ENCODE assay signal across 11 cellular contexts in the genomic region with DNA sequence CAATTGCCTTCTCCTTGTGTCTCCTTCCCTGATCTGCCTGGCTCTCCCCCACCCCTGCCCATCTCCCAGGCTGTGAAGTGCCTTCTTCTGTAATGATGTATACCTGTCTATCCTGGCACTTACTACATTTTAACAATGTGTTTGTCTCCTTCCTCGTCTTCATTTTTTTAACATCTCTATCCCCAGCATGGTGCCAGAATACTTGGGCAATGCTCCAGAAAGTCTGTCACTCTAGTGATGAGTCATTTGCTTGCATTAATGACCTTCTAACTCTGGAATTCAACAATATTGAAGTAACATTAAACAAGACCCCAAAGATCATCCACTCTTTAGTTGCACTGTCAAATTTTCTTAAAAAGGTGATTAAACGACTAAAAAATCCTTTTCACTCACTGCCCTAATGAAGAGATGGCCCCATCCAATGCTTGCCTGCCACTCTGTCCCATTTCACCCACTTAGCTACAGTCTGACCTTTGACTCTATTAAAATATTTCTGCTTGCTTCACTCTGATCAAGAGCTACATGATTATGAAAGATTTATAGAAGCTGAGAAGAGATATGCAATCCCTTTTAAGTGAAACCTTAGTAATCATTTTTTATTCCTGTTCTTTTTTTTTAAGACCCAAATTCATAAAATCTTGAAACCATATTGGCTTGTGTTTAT. TPM values are rescaled to one million over a fixed set of nuclear protein-coding genes. Genes with fewer than 3 reads are reported as not detected.
DNase-seq lines count a peak whose midpoint lies in the region; ATAC-seq and TF ChIP-seq lines count a peak whose summit lies in the region.
"Had no signal": no experiment of that assay in that cellular context is flagged by ENCODE, and none has a peak within 500 bp of the region (broad histone marks: within the 10 kb centered on the region; RNA-seq: fewer than 3 reads in every experiment).

No MANE protein-coding gene starts in this region.

- no peak for TF ChIP-seq CTCF in thyroid gland (IDR thresholded peaks at IDR 0.05)

- intact Hi-C loops in Right ventricle myocardium superior (cut with DNase I): no loop called here
- intact Hi-C loops in thyroid gland (cut with DNase I): no loop called here
- intact Hi-C loops in activated CD4-positive, alpha-beta T cell treated with anti-CD3 and anti-CD28 coated beads, Interleukin-2, amount 10 ng/mL, durations not matched to agents 24 days and 14 days (cut with micrococcal nuclease): no loop called here
- intact Hi-C loops in sciatic nerve (cut with DNase I): no loop called here

- H3K4me1 Mint-ChIP-seq in activated CD4-positive, alpha-beta T cell treated with anti-CD3 and anti-CD28 coated beads, Interleukin-2, amount 10 ng/mL, durations not matched to agents 24 days and 14 days: no peaks in the 10 kb centered on the region

- H3K27me3 Mint-ChIP-seq in activated CD4-positive, alpha-beta T cell treated with anti-CD3 and anti-CD28 coated beads, Interleukin-2, amount 10 ng/mL, durations not matched to agents 24 days and 14 days: peaks cover 16% of the 10 kb centered on the region

- no peaks in the 10 kb centered on the region for H3K36me3 Mint-ChIP-seq in activated CD4-positive, alpha-beta T cell treated with anti-CD3 and anti-CD28 coated beads, Interleukin-2, amount 10 ng/mL, durations not matched to agents 24 days and 14 days (ENCODE audit: low read depth)

- no peaks in the 10 kb centered on the region for H3K27me3 ChIP-seq in thyroid gland
- H3K27me3 ChIP-seq: testis had no signal

- no peak overlapping the region for H3K4me3 Mint-ChIP-seq in activated CD4-positive, alpha-beta T cell treated with anti-CD3 and anti-CD28 coated beads, Interleukin-2, amount 10 ng/mL, durations not matched to agents 24 days and 14 days
- H3K4me3 Mint-ChIP-seq: activated T-cell treated with anti-CD3 and anti-CD28 coated beads, Interleukin-2, amount 50 U/mL, for 4 hours had no signal

- no peak overlapping the region for H3K9ac ChIP-seq in SK-N-MC (ENCODE audit: insufficient read length)

- H3K27ac ChIP-seq in SK-N-MC: peak overlapping the region; percentile 71; the same call in 1 of the 2 replicates
- peak overlapping the region; percentile 2 to 38 (median 23) for H3K27ac ChIP-seq in thyroid gland
- H3K27ac ChIP-seq: testis had no signal

- DNase-seq in SIG-M5 treated with dmso at 0.1 percent for 504 hours (lab: John Stamatoyannopoulos, UW; ENCODE audit: unreplicated experiment) (peak; percentile 6), SIG-M5 (lab: John Stamatoyannopoulos, UW) (no peak), SK-N-MC (ENCODE audit: low read depth, low spot score) (peak; percentile 68), Right ventricle myocardium superior (no peak), thyroid gland (peak; percentile 34 to 35), T-helper 9 cell (no peak), sciatic nerve (ENCODE audit: low spot score) (no peak)
- DNase-seq in activated CD4-positive, alpha-beta T cell treated with anti-CD3 and anti-CD28 coated beads, Interleukin-2, amount 10 ng/mL, durations not matched to agents 24 days and 14 days: no peak
- DNase-seq: activated T-cell treated with anti-CD3 and anti-CD28 coated beads, Interleukin-2, amount 50 U/mL, for 4 hours; C1 segment of cervical spinal cord; testis had no signal

- TF ChIP-seq POLR2A in thyroid gland (IDR thresholded peaks at IDR 0.05): no peak

- no peaks in the 10 kb centered on the region for H3K9me3 ChIP-seq in SK-N-MC (ENCODE audit: low read depth, low read length)
- no peaks in the 10 kb centered on the region for H3K9me3 ChIP-seq in thyroid gland
- H3K9me3 ChIP-seq: testis had no signal

- H3K36me3 ChIP-seq in SK-N-MC (ENCODE audit: insufficient read depth, low read length) (no peaks in the 10 kb centered on the region), thyroid gland (no peaks in the 10 kb centered on the region)

- peak; percentile 63 for ATAC-seq in Right ventricle myocardium superior (ENCODE audit: poor library complexity)
- ATAC-seq in sciatic nerve: no peak
- ATAC-seq: activated T-cell treated with anti-CD3 and anti-CD28 coated beads, Interleukin-2, amount 50 U/mL, for 4 hours had no signal

- whole genome bisulfite sequencing in thyroid gland, 2 donors: 49 to 51% methylated on average over 2 of the region's 2 CpGs

- H3K4me3 ChIP-seq in SK-N-MC (peak overlapping the region; percentile 19), thyroid gland (replicated peaks in 1 of 3) (no peak overlapping the region)
- H3K4me3 ChIP-seq: testis had no signal

- H3K27ac Mint-ChIP-seq in activated CD4-positive, alpha-beta T cell treated with anti-CD3 and anti-CD28 coated beads, Interleukin-2, amount 10 ng/mL, durations not matched to agents 24 days and 14 days: no peak overlapping the region

- peaks cover 12 to 23% of the 10 kb centered on the region in 2 donors for H3K4me1 ChIP-seq in thyroid gland
- H3K4me1 ChIP-seq: testis had no signal

- H3K9me3 Mint-ChIP-seq in activated CD4-positive, alpha-beta T cell treated with anti-CD3 and anti-CD28 coated beads, Interleukin-2, amount 10 ng/mL, durations not matched to agents 24 days and 14 days: no peaks in the 10 kb centered on the region
- H3K9me3 Mint-ChIP-seq: activated T-cell treated with anti-CD3 and anti-CD28 coated beads, Interleukin-2, amount 50 U/mL, for 4 hours had no signal

RNA-seq across cellular contexts. Expression of a gene that starts 7.7 kb away (rescaled TPM):
- total RNA-seq in Right ventricle myocardium superior: 333 TPM
- 1 to 10 TPM in 2 of 4 donors, under 1 TPM in 2; 0.54 to 1.6 (median 1.0) TPM for total RNA-seq in thyroid gland
- 0.21 and 0.23 TPM in 2 replicates for total RNA-seq in activated CD4-positive, alpha-beta T cell treated with anti-CD3 and anti-CD28 coated beads, Interleukin-2, amount 10 ng/mL, durations not matched to agents 24 days and 14 days
- total RNA-seq in sciatic nerve: 1.2 TPM

Comparison
In these comparisons a context has a peak if more than half of its experiments do, and no peak if none do; other contexts are left out.
1. DNase-seq: peak in SIG-M5 treated with dmso at 0.1 percent for 504 hours (single experiment), SK-N-MC (single experiment) and thyroid gland (2 of 2); none in SIG-M5 (single experiment), Right ventricle myocardium superior (single experiment), activated CD4-positive, alpha-beta T cell treated with anti-CD3 and anti-CD28 coated beads, Interleukin-2, amount 10 ng/mL, durations not matched to agents 24 days and 14 days (single experiment), T-helper 9 cell (single experiment) and sciatic nerve (single experiment).
2. RNA of a gene that starts 7.7 kb away (total RNA-seq): 333 TPM in Right ventricle myocardium superior (single experiment); 0.54 to 1.6 TPM in thyroid gland, 1.2 TPM in sciatic nerve (single experiment) and 0.21 to 0.23 TPM in activated CD4-positive, alpha-beta T cell treated with anti-CD3 and anti-CD28 coated beads, Interleukin-2, amount 10 ng/mL, durations not matched to agents 24 days and 14 days; every median in the first group is over 100 times any median in the second.